In genomic region chr4:73139245-73139644, GRCh38 we compare ENCODE assay signal across 26 cellular contexts.
A peak's percentile ranks its signal among the peaks of the same experiment; 100 is the strongest.
DNase-seq lines count a peak whose midpoint lies in the region; ATAC-seq, FAIRE-seq and TF ChIP-seq lines count a peak whose summit lies in the region.
"Had no signal": no experiment of that assay in that cellular context is flagged by ENCODE, and none has a peak within 500 bp of the region (broad histone marks: within the 10 kb centered on the region; RNA-seq: fewer than 3 reads in every experiment).

No MANE protein-coding gene starts in this region.

- no peak for DNase-seq in activated CD4-positive, alpha-beta T cell treated with anti-CD3 and anti-CD28 coated beads for 36 hours
- DNase-seq in activated CD4-positive, alpha-beta T cell treated with anti-CD3 and anti-CD28 coated beads, Interleukin-2, amount 50 U/mL, for 1 hour, result no peak
- no peak for DNase-seq in K562 (ENCODE audit: extremely low read depth in 1 of 4, low spot score in 3 of 4)
- no peak for DNase-seq in HepG2 (ENCODE audit: low spot score)
- peak; percentile 3 for DNase-seq in retina
- no peak for DNase-seq in colonic mucosa
- no peak for DNase-seq in stimulated activated CD4-positive, alpha-beta T cell treated with anti-CD3 and anti-CD28 coated beads, Interleukin-15, amount 100 ng/mL, for 24 hours
- no peak for DNase-seq in NCI-H524 treated with DMSO at 0.1 percent for 48 hours (lab: John Stamatoyannopoulos, UW)
- DNase-seq: activated naive CD4-positive, alpha-beta T cell treated with Interleukin-2 at 50 U/mL for 16 hours; activated T-cell treated with anti-CD3 and anti-CD28 coated beads, Interleukin-2, amount 50 U/mL, for 1 hour; EL; islet precursor cell; MV-4-11; NCI-H1436 treated with DMSO at 0.1 percent for 48 hours; NCI-H2107; NCI-H774; sigmoid colon; stimulated activated naive B cell treated with anti-CD40 and anti-IgM and Interleukin-4, amounts not matched to agents 10 μg/mL and 1 μg/mL and 100 μg/mL, for 72 hours; thyroid gland had no signal

- peak; percentile 15 for FAIRE-seq in K562 (lab: Jason Lieb, UNC)
- FAIRE-seq in HepG2 (lab: Jason Lieb, UNC), result no peak
- FAIRE-seq: bronchial epithelial cell, GM12878 had no signal

- H3K4me1 Mint-ChIP-seq in activated CD4-positive, alpha-beta T cell treated with anti-CD3 and anti-CD28 coated beads for 36 hours, result peaks cover 13% of the 10 kb centered on the region

- peak; percentile 23 for ATAC-seq in activated CD4-positive, alpha-beta T cell treated with anti-CD3 and anti-CD28 coated beads for 36 hours
- ATAC-seq in K562 (no peak; the same call in 2 of the 3 replicates), HepG2 (no peak)
- ATAC-seq: GM12878; stimulated activated naive B cell treated with anti-CD40 and anti-IgM and Interleukin-4, amounts not matched to agents 10 μg/mL and 1 μg/mL and 100 μg/mL, for 72 hours had no signal

- TF ChIP-seq EP300 in K562 (IDR thresholded peaks at IDR 0.05; ENCODE audit: low read length) (no peak), HepG2 (IDR thresholded peaks at IDR 0.05; ENCODE audit: low read depth in 2 of 2, low read length in 2 of 2) (no peak), HepG2 (CRISPR knock-in tag; IDR thresholded peaks at IDR 0.05; ENCODE audit: borderline replicate concordance) (no peak)

- WGBS in K562 (ENCODE audit: insufficient coverage, low coverage, missing lambda C conversion rate), result 96% methylated on average over 3 of the region's 3 CpGs
- WGBS in HepG2 (ENCODE audit: low lambda C conversion rate), result 96% methylated on average over 3 of the region's 3 CpGs

- H3K36me3 ChIP-seq in K562 (ENCODE audit: control insufficient read depth, insufficient read depth, low read length), result peaks cover 97% of the 10 kb centered on the region
- peaks cover 17 to 84% of the 10 kb centered on the region in 2 experiments for H3K36me3 ChIP-seq in HepG2 (replicated peaks in 1 of 2; ENCODE audit: control insufficient read depth in 1 of 2, insufficient read depth in 2 of 2, low read length in 2 of 2)
- peaks cover 14% of the 10 kb centered on the region for H3K36me3 ChIP-seq in colonic mucosa

- no peaks in the 10 kb centered on the region for H3K4me1 ChIP-seq in K562 (replicated peaks in 1 of 2; ENCODE audit: control insufficient read depth in 2 of 2, insufficient read depth in 2 of 2, low read length in 2 of 2)
- H3K4me1 ChIP-seq in HepG2 (ENCODE audit: insufficient read depth, low read length), result no peaks in the 10 kb centered on the region
- H3K4me1 ChIP-seq in colonic mucosa, result no peaks in the 10 kb centered on the region
- H3K4me1 ChIP-seq: sigmoid colon, thyroid gland, vagina had no signal

- H3K4me2 ChIP-seq in K562 (ENCODE audit: insufficient read depth, low read length), result no peak overlapping the region
- H3K4me2 ChIP-seq in HepG2 (ENCODE audit: low read depth, low read length), result no peak overlapping the region

- no peak overlapping the region for H3K4me3 Mint-ChIP-seq in activated CD4-positive, alpha-beta T cell treated with anti-CD3 and anti-CD28 coated beads for 36 hours
- H3K4me3 Mint-ChIP-seq: stimulated activated naive B cell treated with anti-CD40 and anti-IgM and Interleukin-4, amounts not matched to agents 10 μg/mL and 1 μg/mL and 100 μg/mL, for 72 hours; T-helper 1 cell treated with Interleukin-12 subunit alpha and Interleukin-12 subunit beta and Interleukin-4 antibody, amounts not matched to agents 30 μg/mL and 1 μg/mL, for 36 hours had no signal

- H3K79me2 ChIP-seq in K562 (ENCODE audit: control insufficient read depth, insufficient read depth, low read length) (peaks cover 53% of the 10 kb centered on the region), HepG2 (ENCODE audit: insufficient read depth, low read length) (no peaks in the 10 kb centered on the region)

- TF ChIP-seq CTCF in K562 (IDR thresholded peaks at IDR 0.05 in 2 of 3, conservative IDR thresholded peaks at IDR 0.05 in 1 of 3; ENCODE audit: insufficient read depth in 2 of 3, low read depth in 1 of 3, low read length in 3 of 3) (no peak), HepG2 (CRISPR knock-in tag; IDR thresholded peaks at IDR 0.05) (no peak), colonic mucosa (IDR thresholded peaks at IDR 0.05) (no peak)

- no peaks in the 10 kb centered on the region for H3K9me3 Mint-ChIP-seq in activated CD4-positive, alpha-beta T cell treated with anti-CD3 and anti-CD28 coated beads for 36 hours (ENCODE audit: low read depth)
- H3K9me3 Mint-ChIP-seq: stimulated activated naive B cell treated with anti-CD40 and anti-IgM and Interleukin-4, amounts not matched to agents 10 μg/mL and 1 μg/mL and 100 μg/mL, for 72 hours; T-helper 1 cell treated with Interleukin-12 subunit alpha and Interleukin-12 subunit beta and Interleukin-4 antibody, amounts not matched to agents 30 μg/mL and 1 μg/mL, for 36 hours had no signal

- POLR2A ChIA-PET in activated CD4-positive, alpha-beta T cell treated with anti-CD3 and anti-CD28 coated beads for 36 hours (lab: Charles Lee), result no interaction called here
- POLR2A ChIA-PET in K562 (lab: Yijun Ruan, JAX) (interaction anchor here (1.2 kb wide), 1 partner anchor 9 kb away, joined by 7 read pairs; no protein-coding TSS in a partner anchor), HepG2 (lab: Yijun Ruan, JAX) (no interaction called here)

- H3K4me3 ChIP-seq in K562 (no peak overlapping the region), HepG2 (replicated peaks in 1 of 3; ENCODE audit: insufficient read depth in 1 of 3, low read depth in 2 of 3, low read length in 3 of 3) (no peak overlapping the region), colonic mucosa (no peak overlapping the region)
- H3K4me3 ChIP-seq: GM12878, sigmoid colon, SK-N-MC, thyroid gland, vagina had no signal

- TF ChIP-seq RAD21 in K562 (CRISPR knock-in tag; conservative IDR thresholded peaks at IDR 0.05 in 1 of 2, IDR thresholded peaks at IDR 0.05 in 1 of 2) (no peak), HepG2 (CRISPR knock-in tag; IDR thresholded peaks at IDR 0.05) (no peak)

- H2AFZ ChIP-seq in K562 (ENCODE audit: low read depth, low read length), result no peak overlapping the region
- no peak overlapping the region for H2AFZ ChIP-seq in HepG2 (ENCODE audit: low read length)

- no peak overlapping the region for H3K27ac ChIP-seq in K562 (ENCODE audit: extremely low read depth, low read depth, low read length)
- H3K27ac ChIP-seq in HepG2 (ENCODE audit: extremely low read length, insufficient read depth, low read length), result no peak overlapping the region
- H3K27ac ChIP-seq in colonic mucosa, result no peak overlapping the region
- H3K27ac ChIP-seq: 22Rv1, HL-60, sigmoid colon, SK-N-MC, thyroid gland, vagina had no signal

- no peaks in the 10 kb centered on the region for H3K27me3 Mint-ChIP-seq in activated CD4-positive, alpha-beta T cell treated with anti-CD3 and anti-CD28 coated beads for 36 hours
- H3K27me3 Mint-ChIP-seq: stimulated activated naive B cell treated with anti-CD40 and anti-IgM and Interleukin-4, amounts not matched to agents 10 μg/mL and 1 μg/mL and 100 μg/mL, for 72 hours had no signal

- no peaks in the 10 kb centered on the region for H3K9me3 ChIP-seq in K562 (replicated peaks; ENCODE audit: control insufficient read depth, insufficient read depth, low read depth, low read length)
- H3K9me3 ChIP-seq in HepG2 (ENCODE audit: low read length), result no peaks in the 10 kb centered on the region
- H3K9me3 ChIP-seq in colonic mucosa, result no peaks in the 10 kb centered on the region
- H3K9me3 ChIP-seq: sigmoid colon, thyroid gland, vagina had no signal

- H3K27me3 ChIP-seq in K562 (ENCODE audit: control insufficient read depth in 2 of 2, insufficient read depth in 2 of 2, low read length in 2 of 2) (no peaks in the 10 kb centered on the region), HepG2 (ENCODE audit: control insufficient read depth in 1 of 2, insufficient read depth in 2 of 2, low read length in 2 of 2) (no peaks in the 10 kb centered on the region), colonic mucosa (no peaks in the 10 kb centered on the region)
- H3K27me3 ChIP-seq: sigmoid colon, thyroid gland, vagina had no signal

- H3K9ac ChIP-seq in K562 (ENCODE audit: insufficient read depth in 1 of 2, low read depth in 2 of 2, low read length in 2 of 2) (peak overlapping the region in 1 of 2 experiments; percentile 72; a peak in 1 of 4 replicates), HepG2 (ENCODE audit: insufficient read depth, low read depth, low read length) (no peak overlapping the region), colonic mucosa (ENCODE audit: low read depth in 2 of 2, low read length in 2 of 2) (no peak overlapping the region)

- TF ChIP-seq POLR2A in K562 (conservative IDR thresholded peaks at IDR 0.05) (no peak), HepG2 (IDR thresholded peaks at IDR 0.05; ENCODE audit: insufficient read depth in 1 of 2, low read depth in 2 of 2, low read length in 2 of 2) (no peak)

- H3K9me1 ChIP-seq in K562 (ENCODE audit: control insufficient read depth, insufficient read depth, low read length), result no peaks in the 10 kb centered on the region

- H4K20me1 ChIP-seq in K562 (replicated peaks; ENCODE audit: control insufficient read depth, insufficient read depth, low read length), result no peaks in the 10 kb centered on the region
- H4K20me1 ChIP-seq in HepG2 (ENCODE audit: insufficient read depth, low read length), result no peaks in the 10 kb centered on the region

- BruUV-seq in K562 (replicated peaks; lab: Mats Ljungman, UMichigan) (no TSS peak), HepG2 (replicated peaks; lab: Mats Ljungman, UMichigan) (no TSS peak)

- intact Hi-C loops in activated CD4-positive, alpha-beta T cell treated with anti-CD3 and anti-CD28 coated beads for 36 hours (cut with DNase I, micrococcal nuclease), result no loop called here
- intact Hi-C loops in K562 (cut with micrococcal nuclease) (no loop called here), HepG2 (cut with micrococcal nuclease; ENCODE audit: unreplicated experiment) (no loop called here), colonic mucosa (cut with DNase I) (no loop called here)

- H3K27ac Mint-ChIP-seq in activated CD4-positive, alpha-beta T cell treated with anti-CD3 and anti-CD28 coated beads for 36 hours, result peak overlapping the region; percentile 27
- H3K27ac Mint-ChIP-seq: T-helper 1 cell treated with Interleukin-12 subunit alpha and Interleukin-12 subunit beta and Interleukin-4 antibody, amounts not matched to agents 30 μg/mL and 1 μg/mL, for 36 hours had no signal

- peaks cover 43% of the 10 kb centered on the region for H3K36me3 Mint-ChIP-seq in activated CD4-positive, alpha-beta T cell treated with anti-CD3 and anti-CD28 coated beads for 36 hours (ENCODE audit: low read depth)

- CTCF ChIA-PET in activated CD4-positive, alpha-beta T cell treated with anti-CD3 and anti-CD28 coated beads for 36 hours (lab: Charles Lee), result interaction anchor here (0.9 kb wide), 1 partner anchor 9 kb away, joined by 3 read pairs; no protein-coding TSS in a partner anchor
- CTCF ChIA-PET in K562 (lab: Yijun Ruan, JAX; ENCODE audit: low intra/inter-chr PET ratio) (no interaction called here), HepG2 (lab: Yijun Ruan, JAX; ENCODE audit: low intra/inter-chr PET ratio, low total read pairs) (no interaction called here)

- in situ Hi-C loops in K562 (cut with MboI) (no loop called here), HepG2 (cut with HindIII; ENCODE audit: extremely low pct_ligation_motif_present, low pct_unique_long_range_greater_than_20kb) (no loop called here)

TF ChIP-seq in K562, 482 proteins besides CTCF, POLR2A, EP300 and RAD21 (continues in another document):
- TF ChIP-seq KAT2B (IDR thresholded peaks at IDR 0.05; ENCODE audit: low read depth, low read length) (no peak), GATAD2A (IDR thresholded peaks at IDR 0.05) (no peak)

TF ChIP-seq in HepG2, 621 proteins besides CTCF, POLR2A, EP300 and RAD21 (continues in another document):
- no peak for TF ChIP-seq FLYWCH1 (CRISPR knock-in tag; IDR thresholded peaks at IDR 0.05)
